24 cellular contexts compared by ENCODE assay signal in the genomic region with DNA sequence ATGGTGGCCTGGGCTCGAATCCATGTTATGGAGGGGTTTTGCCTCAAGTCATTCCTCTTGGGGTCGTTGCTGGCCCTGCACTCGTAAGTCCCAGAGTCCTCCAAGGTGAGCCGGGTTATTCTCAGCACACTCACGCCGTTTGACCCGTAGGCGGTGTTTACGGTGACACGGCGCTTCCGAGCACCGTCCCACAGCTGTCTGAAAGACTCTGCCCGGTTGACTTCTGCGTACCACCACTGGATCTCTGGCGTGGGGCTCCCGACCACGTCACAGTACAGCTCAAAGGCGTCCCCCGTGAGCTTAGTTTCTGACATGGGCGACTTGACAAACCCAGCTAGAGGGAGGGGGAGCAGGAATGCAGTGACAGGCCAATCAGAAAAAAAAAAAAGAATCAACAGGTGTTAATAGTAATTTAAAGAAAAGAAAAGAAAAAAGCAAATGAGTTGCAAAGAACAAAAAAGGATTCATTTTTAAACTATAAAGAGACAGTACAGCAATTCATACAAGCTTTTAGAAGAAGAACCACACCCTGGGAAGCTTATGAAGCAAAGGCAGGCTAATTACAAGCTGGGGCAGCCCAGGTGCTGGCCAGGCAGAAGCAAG. TPM values are rescaled to one million over a fixed set of nuclear protein-coding genes. Genes with fewer than 3 reads are reported as not detected.
DNase-seq lines count a peak whose midpoint lies in the region; ATAC-seq and TF ChIP-seq lines count a peak whose summit lies in the region.
"Had no signal": no experiment of that assay in that cellular context is flagged by ENCODE, and none has a peak within 500 bp of the region (broad histone marks: within the 10 kb centered on the region; RNA-seq: fewer than 3 reads in every experiment).

No MANE protein-coding gene starts in this region.

- peaks cover 24% of the 10 kb centered on the region for H3F3A ChIP-seq in smooth muscle cell (ENCODE audit: low read depth)

- H2AFZ ChIP-seq in smooth muscle cell (ENCODE audit: low read depth) (no peak overlapping the region), mammary epithelial cell (ENCODE audit: low read depth, low read length) (no peak overlapping the region)

- POLR2A ChIA-PET in HEK293 (lab: Yijun Ruan, JAX): interaction anchor here (1.2 kb wide), 2 partner anchors 35 kb away, joined by 3 read pairs; no protein-coding TSS in a partner anchor

- no TSS peak for BruUV-seq in mammary epithelial cell (replicated peaks; lab: Mats Ljungman, UMichigan)

- intact Hi-C loops in mammary epithelial cell (cut with micrococcal nuclease): no loop called here

- H3K4me1 ChIP-seq in HEK293 (ENCODE audit: control insufficient read depth, insufficient read depth, low read length) (peaks cover 74% of the 10 kb centered on the region), smooth muscle cell (ENCODE audit: low read depth) (peaks cover 60% of the 10 kb centered on the region), mammary epithelial cell (ENCODE audit: insufficient read depth, low read length) (peaks cover 46% of the 10 kb centered on the region)

- H3K4me3 Mint-ChIP-seq in central memory CD8-positive, alpha-beta T cell: no peak overlapping the region
- no peak overlapping the region for H3K4me3 Mint-ChIP-seq in mesothelial cell of epicardium
- H3K4me3 Mint-ChIP-seq: activated CD8-positive, alpha-beta T cell treated with anti-CD3 and anti-CD28 coated beads, Interleukin-2, amount 10 ng/mL, durations not matched to agents 7 days and 5 days; activated naive CD8-positive, alpha-beta T cell treated with anti-CD3 and anti-CD28 coated beads, Interleukin-2, amount 10 ng/mL, durations not matched to agents 7 days and 5 days; T-helper 17 cell had no signal

- WGBS in smooth muscle cell (ENCODE audit: low lambda C conversion rate): 93% methylated on average over 21 of the region's 21 CpGs
- 59% methylated on average over 17 of the region's 21 CpGs for WGBS in mammary epithelial cell (ENCODE audit: low coverage, missing lambda C conversion rate)

- H3K36me3 Mint-ChIP-seq in central memory CD8-positive, alpha-beta T cell (ENCODE audit: insufficient read depth): peaks cover 2% of the 10 kb centered on the region
- no peaks in the 10 kb centered on the region for H3K36me3 Mint-ChIP-seq in mesothelial cell of epicardium
- H3K36me3 Mint-ChIP-seq: activated naive CD8-positive, alpha-beta T cell treated with anti-CD3 and anti-CD28 coated beads, Interleukin-2, amount 10 ng/mL, durations not matched to agents 7 days and 5 days had no signal

- no peak for TF ChIP-seq CTCF in HEK293 (tag by site-specific recombination; IDR thresholded peaks at IDR 0.05)
- TF ChIP-seq CTCF in mesothelial cell of epicardium (IDR thresholded peaks at IDR 0.05; ENCODE audit: unreplicated experiment): no peak
- TF ChIP-seq CTCF in smooth muscle cell (IDR thresholded peaks at IDR 0.05; ENCODE audit: borderline replicate concordance, insufficient read depth, poor library complexity, severe bottlenecking): no peak
- no peak for TF ChIP-seq CTCF in mammary epithelial cell (conservative IDR thresholded peaks at IDR 0.05 in 1 of 2, IDR thresholded peaks at IDR 0.05 in 1 of 2; ENCODE audit: extremely low read depth in 1 of 2, insufficient read depth in 1 of 2, low read depth in 1 of 2, low read length in 2 of 2)

- H3K79me2 ChIP-seq in smooth muscle cell (ENCODE audit: low read depth): peaks cover 97% of the 10 kb centered on the region
- peaks cover 100% of the 10 kb centered on the region for H3K79me2 ChIP-seq in mammary epithelial cell (ENCODE audit: insufficient read depth, low read length)

- H3K9me3 ChIP-seq in HEK293 (ENCODE audit: control insufficient read depth, insufficient read depth, low read depth, low read length) (no peaks in the 10 kb centered on the region), smooth muscle cell (replicated peaks; ENCODE audit: low read depth) (no peaks in the 10 kb centered on the region), mammary epithelial cell (replicated peaks; ENCODE audit: insufficient read depth, low read length) (no peaks in the 10 kb centered on the region)
- H3K9me3 ChIP-seq: stomach, transverse colon had no signal

- H3K27ac ChIP-seq in HEK293 (ENCODE audit: extremely low read depth, low read depth, low read length): no peak overlapping the region
- peak overlapping the region; percentile 73 for H3K27ac ChIP-seq in smooth muscle cell (ENCODE audit: low read depth)
- no peak overlapping the region for H3K27ac ChIP-seq in mammary epithelial cell (ENCODE audit: insufficient read depth, low read depth, low read length)
- H3K27ac ChIP-seq: SK-N-MC had no signal

- ATAC-seq in central memory CD8-positive, alpha-beta T cell (replicated peaks; ENCODE audit: extremely low read depth, poor library complexity, severe bottlenecking): no peak
- ATAC-seq in HG02981 (IDR thresholded peaks at IDR 0.05; ENCODE audit: unreplicated experiment) (no peak), HG02642 (IDR thresholded peaks at IDR 0.05; ENCODE audit: poor library complexity, unreplicated experiment) (no peak), GM19452 (IDR thresholded peaks at IDR 0.05; ENCODE audit: unreplicated experiment) (no peak)
- ATAC-seq: activated CD8-positive, alpha-beta T cell treated with anti-CD3 and anti-CD28 coated beads, Interleukin-2, amount 10 ng/mL, durations not matched to agents 7 days and 5 days; HCT116; T-helper 17 cell had no signal

- in situ Hi-C loops in mammary epithelial cell (cut with MboI; ENCODE audit: low sequenced_read_pairs in 2 of 2): no loop called here

- DNase-seq in central memory CD8-positive, alpha-beta T cell (ENCODE audit: low spot score in 2 of 2): no peak
- no peak for DNase-seq in mesothelial cell of epicardium (ENCODE audit: low spot score in 2 of 2, unreplicated experiment in 2 of 2)
- DNase-seq in smooth muscle cell (lab: John Stamatoyannopoulos, UW; ENCODE audit: unreplicated experiment): no peak
- DNase-seq in mammary epithelial cell: no peak
- DNase-seq: ACHN; activated CD4-positive, alpha-beta T cell treated with anti-CD3 and anti-CD28 coated beads for 1 hour; activated CD8-positive, alpha-beta T cell treated with anti-CD3 and anti-CD28 coated beads, Interleukin-2, amount 10 ng/mL, durations not matched to agents 7 days and 5 days; activated gamma-delta T cell; activated naive CD8-positive, alpha-beta T cell treated with anti-CD3 and anti-CD28 coated beads, Interleukin-2, amount 10 ng/mL, durations not matched to agents 7 days and 5 days; Kasumi-1; NCI-H1436; NCI-H774; RPMI8226; stimulated activated CD4-positive, alpha-beta T cell treated with anti-CD3 and anti-CD28 coated beads, Interleukin-1b, Interleukin-23, amount 100 ng/mL, for 48 hours; stimulated activated CD8-positive, alpha-beta memory T cell treated with anti-CD3 and anti-CD28 coated beads, Interleukin-4, amount 100 ng/mL, for 48 hours; stomach; T-helper 17 cell; transverse colon had no signal

- H3K4me1 Mint-ChIP-seq in central memory CD8-positive, alpha-beta T cell: peaks cover 46% of the 10 kb centered on the region
- H3K4me1 Mint-ChIP-seq in mesothelial cell of epicardium: peaks cover 40% of the 10 kb centered on the region

- dilution Hi-C loops in mammary epithelial cell (cut with HindIII; ENCODE audit: low sequenced_read_pairs): loop anchor here (5.0 kb wide), 2 partner anchors 35 to 40 kb away; partner anchors contain the start of gene NPTN

- H4K20me1 ChIP-seq in smooth muscle cell (ENCODE audit: low read depth) (peaks cover 100% of the 10 kb centered on the region), mammary epithelial cell (ENCODE audit: insufficient read depth, low read length) (no peaks in the 10 kb centered on the region)

- no peak overlapping the region for H3K4me3 ChIP-seq in HEK293 (ENCODE audit: low read depth, low read length)
- no peak overlapping the region for H3K4me3 ChIP-seq in smooth muscle cell
- no peak overlapping the region for H3K4me3 ChIP-seq in mammary epithelial cell (replicated peaks in 1 of 3; ENCODE audit: insufficient read depth in 1 of 3, low read depth in 2 of 3, low read length in 3 of 3)
- H3K4me3 ChIP-seq: SK-N-MC, stomach, transverse colon had no signal

- H3K9me3 Mint-ChIP-seq in central memory CD8-positive, alpha-beta T cell: no peaks in the 10 kb centered on the region
- no peaks in the 10 kb centered on the region for H3K9me3 Mint-ChIP-seq in mesothelial cell of epicardium
- H3K9me3 Mint-ChIP-seq: activated naive CD8-positive, alpha-beta T cell treated with anti-CD3 and anti-CD28 coated beads, Interleukin-2, amount 10 ng/mL, durations not matched to agents 7 days and 5 days had no signal

- H3K27ac Mint-ChIP-seq in central memory CD8-positive, alpha-beta T cell (ENCODE audit: low read depth): peak overlapping the region; percentile 56
- peak overlapping the region; percentile 40 for H3K27ac Mint-ChIP-seq in mesothelial cell of epicardium
- H3K27ac Mint-ChIP-seq: activated CD8-positive, alpha-beta T cell treated with anti-CD3 and anti-CD28 coated beads, Interleukin-2, amount 10 ng/mL, durations not matched to agents 7 days and 5 days; activated naive CD8-positive, alpha-beta T cell treated with anti-CD3 and anti-CD28 coated beads, Interleukin-2, amount 10 ng/mL, durations not matched to agents 7 days and 5 days had no signal

- H3K4me2 ChIP-seq in smooth muscle cell (peak overlapping the region; percentile 3), mammary epithelial cell (ENCODE audit: insufficient read depth, low read depth, low read length) (no peak overlapping the region)

- H3K9ac ChIP-seq in smooth muscle cell (ENCODE audit: low read depth): no peak overlapping the region
- H3K9ac ChIP-seq in mammary epithelial cell (ENCODE audit: insufficient read depth, low read length): no peak overlapping the region

- CTCF ChIA-PET in HEK293 (lab: Yijun Ruan, JAX): interaction anchor here (0.7 to 2.5 kb wide), 6 partner anchors 19 to 80 kb away, joined by 3 to 17 read pairs (median 4); no protein-coding TSS in a partner anchor
- CTCF ChIA-PET in mammary epithelial cell (lab: Charles Lee; ENCODE audit: low non-redundant PET): interaction anchor here (0.6 kb wide), 1 partner anchor 103 kb away, joined by 3 read pairs; no protein-coding TSS in a partner anchor

- no peaks in the 10 kb centered on the region for H3K36me3 ChIP-seq in HEK293 (ENCODE audit: control insufficient read depth in 2 of 2, insufficient read depth in 1 of 2, low read length in 2 of 2)
- no peaks in the 10 kb centered on the region for H3K36me3 ChIP-seq in smooth muscle cell (ENCODE audit: low read depth)
- H3K36me3 ChIP-seq in mammary epithelial cell (ENCODE audit: insufficient read depth, low read length): no peaks in the 10 kb centered on the region
- H3K36me3 ChIP-seq: transverse colon had no signal

- H3K27me3 Mint-ChIP-seq in central memory CD8-positive, alpha-beta T cell: no peaks in the 10 kb centered on the region
- no peaks in the 10 kb centered on the region for H3K27me3 Mint-ChIP-seq in mesothelial cell of epicardium (ENCODE audit: low read depth)
- H3K27me3 Mint-ChIP-seq: activated naive CD8-positive, alpha-beta T cell treated with anti-CD3 and anti-CD28 coated beads, Interleukin-2, amount 10 ng/mL, durations not matched to agents 7 days and 5 days; T-helper 17 cell had no signal

- H3K27me3 ChIP-seq in smooth muscle cell (ENCODE audit: low read depth): no peaks in the 10 kb centered on the region
- no peaks in the 10 kb centered on the region for H3K27me3 ChIP-seq in mammary epithelial cell (ENCODE audit: insufficient read depth, low read length)
- H3K27me3 ChIP-seq: stomach, transverse colon had no signal

RNA-seq across cellular contexts. Expression of gene NPTN, which starts 36.1 kb away (rescaled TPM):
- total RNA-seq in mesothelial cell of epicardium (102 to 116 TPM (median 109 TPM) in 3 replicates), smooth muscle cell (189 and 215 TPM in 2 replicates), mammary epithelial cell (100 to 1,000 TPM; 118 to 143 TPM)
- polyA plus RNA-seq in smooth muscle cell (153 TPM in 2 replicates), mammary epithelial cell (206 TPM)
- 246 TPM for polyA minus RNA-seq in mammary epithelial cell
